Comparison of ENCODE assay signal across 11 cellular contexts in the genomic region with DNA sequence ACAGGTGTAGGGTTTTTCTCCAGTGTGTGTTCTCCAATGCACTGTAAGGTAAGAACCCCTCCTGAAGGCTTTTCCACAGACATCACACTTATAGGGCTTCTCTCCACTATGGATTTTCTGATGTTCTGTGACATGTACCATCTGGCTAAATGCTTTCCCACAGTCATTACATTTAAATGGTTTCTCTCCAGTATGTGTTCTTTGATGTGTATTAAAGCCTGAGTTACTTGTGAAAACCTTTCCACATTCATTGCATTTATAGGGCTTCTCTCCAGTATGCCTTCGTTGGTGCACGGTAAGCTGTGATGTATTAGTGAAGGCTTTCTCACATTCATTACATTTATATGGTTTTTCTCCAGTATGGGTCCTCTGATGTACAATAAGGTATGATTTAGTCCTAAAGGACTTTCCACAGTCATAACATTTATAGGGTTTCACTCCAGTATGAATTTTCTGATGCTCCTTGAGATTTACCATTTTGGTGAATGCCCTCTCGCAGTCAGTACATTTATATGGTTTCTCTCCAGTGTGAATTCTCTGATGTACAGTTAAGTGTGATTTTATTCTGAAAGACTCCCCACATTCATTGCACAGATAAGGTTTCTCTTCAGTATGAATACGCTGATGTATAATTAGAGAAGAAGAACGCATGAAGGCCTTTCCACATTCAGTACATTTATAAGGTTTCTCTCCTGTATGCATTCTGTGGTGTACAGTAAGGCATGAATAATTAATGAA. TPM values are rescaled to one million over a fixed set of nuclear protein-coding genes. Genes with fewer than 3 reads are reported as not detected.
DNase-seq lines count a peak whose midpoint lies in the region; ATAC-seq, FAIRE-seq and TF ChIP-seq lines count a peak whose summit lies in the region.
"Had no signal": no experiment of that assay in that cellular context is flagged by ENCODE, and none has a peak within 500 bp of the region (broad histone marks: within the 10 kb centered on the region; RNA-seq: fewer than 3 reads in every experiment).

No MANE protein-coding gene starts in this region.

- peaks cover 37% of the 10 kb centered on the region for H3K9me3 ChIP-seq in CD8-positive, alpha-beta memory T cell (ENCODE audit: low read length)
- H3K9me3 ChIP-seq in endodermal cell (ENCODE audit: control insufficient read depth, low read length) (peaks cover 90% of the 10 kb centered on the region), aorta (ENCODE audit: control insufficient read depth, low read length) (peaks cover 14% of the 10 kb centered on the region), spleen (peaks cover 36 to 100% (median 100%) of the 10 kb centered on the region in 8 donors)

- H3K27ac ChIP-seq in CD8-positive, alpha-beta memory T cell (ENCODE audit: low read depth, low read length), result no peak overlapping the region
- H3K27ac ChIP-seq in endodermal cell (ENCODE audit: low read depth, low read length), result no peak overlapping the region
- H3K27ac ChIP-seq in aorta (ENCODE audit: low read depth in 1 of 2, low read length in 2 of 2), result no peak overlapping the region
- H3K27ac ChIP-seq in spleen, result no peak overlapping the region

- POLR2A ChIA-PET in CD8-positive, alpha-beta memory T cell (lab: Charles Lee), result no interaction called here

- H3K4me1 ChIP-seq in CD8-positive, alpha-beta memory T cell (ENCODE audit: insufficient read depth, low read length), result no peaks in the 10 kb centered on the region
- H3K4me1 ChIP-seq in endodermal cell (ENCODE audit: control insufficient read depth, insufficient read depth, low read length) (no peaks in the 10 kb centered on the region), aorta (ENCODE audit: control insufficient read depth in 1 of 2, insufficient read depth in 2 of 2, low read length in 2 of 2) (no peaks in the 10 kb centered on the region), spleen (no peaks in the 10 kb centered on the region)

- no peaks in the 10 kb centered on the region for H3K27me3 Mint-ChIP-seq in CD8-positive, alpha-beta memory T cell
- no peaks in the 10 kb centered on the region for H3K27me3 Mint-ChIP-seq in endodermal cell (ENCODE audit: insufficient read depth)

- H3K27me3 ChIP-seq in CD8-positive, alpha-beta memory T cell (ENCODE audit: insufficient read depth, low read length, poor library complexity, severe bottlenecking), result no peaks in the 10 kb centered on the region
- H3K27me3 ChIP-seq in endodermal cell (ENCODE audit: control insufficient read depth, insufficient read depth, low read length, poor library complexity, severe bottlenecking), result no peaks in the 10 kb centered on the region
- H3K27me3 ChIP-seq in aorta (ENCODE audit: control insufficient read depth in 1 of 2, insufficient read depth in 2 of 2, low read length in 1 of 2), result no peaks in the 10 kb centered on the region
- no peaks in the 10 kb centered on the region for H3K27me3 ChIP-seq in spleen (replicated peaks in 1 of 7)

- FAIRE-seq in HTR-8/SVneo (lab: Jason Lieb, UNC), result peak; percentile 67
- FAIRE-seq: GM19239, H54 had no signal

- no peak overlapping the region for H3K4me3 Mint-ChIP-seq in CD8-positive, alpha-beta memory T cell
- no peak overlapping the region for H3K4me3 Mint-ChIP-seq in endodermal cell

- peak overlapping the region; percentile 8 for H3K4me3 ChIP-seq in CD8-positive, alpha-beta memory T cell (ENCODE audit: low read length)
- H3K4me3 ChIP-seq in endodermal cell (ENCODE audit: low read length) (peak overlapping the region; percentile 51), aorta (ENCODE audit: low read length in 2 of 2) (peak overlapping the region; percentile 10 to 43), spleen (no peak overlapping the region)

- intact Hi-C loops in aorta (cut with DNase I), result no loop called here
- intact Hi-C loops in spleen (cut with DNase I; ENCODE audit: low total_unique reads), result no loop called here

- peaks cover 64 to 85% (median 79%) of the 10 kb centered on the region in 5 donors for H3K9me3 Mint-ChIP-seq in CD8-positive, alpha-beta memory T cell
- peaks cover 84% of the 10 kb centered on the region for H3K9me3 Mint-ChIP-seq in endodermal cell

- H3K27ac Mint-ChIP-seq in CD8-positive, alpha-beta memory T cell, result no peak overlapping the region
- no peak overlapping the region for H3K27ac Mint-ChIP-seq in endodermal cell

- H3K36me3 Mint-ChIP-seq in CD8-positive, alpha-beta memory T cell, result peaks cover 17 to 78% (median 48%) of the 10 kb centered on the region in 3 donors
- H3K36me3 Mint-ChIP-seq in endodermal cell (ENCODE audit: low read depth), result peaks cover 35% of the 10 kb centered on the region

- CTCF ChIA-PET in CD8-positive, alpha-beta memory T cell (lab: Charles Lee), result no interaction called here

- no peak for TF ChIP-seq POLR2A in spleen (IDR thresholded peaks at IDR 0.05)

- no peak for ATAC-seq in aorta (ENCODE audit: low FRiP score)

- DNase-seq in CD8-positive, alpha-beta memory T cell, result no peak
- DNase-seq in HTR-8/SVneo (ENCODE audit: insufficient read length, low spot score) (no peak), endodermal cell (no peak), aorta (no peak), spleen (no peak), DMS79 treated with DMSO at 0.1 percent for 48 hours (lab: John Stamatoyannopoulos, UW) (no peak), UCSD-AML1 (lab: John Stamatoyannopoulos, UW; ENCODE audit: unreplicated experiment) (no peak)
- DNase-seq: EL, Karpas-422 had no signal

- no peaks in the 10 kb centered on the region for H3K4me1 Mint-ChIP-seq in CD8-positive, alpha-beta memory T cell
- no peaks in the 10 kb centered on the region for H3K4me1 Mint-ChIP-seq in endodermal cell

- TF ChIP-seq CTCF in endodermal cell (conservative IDR thresholded peaks at IDR 0.05) (no peak), spleen (IDR thresholded peaks at IDR 0.05 in 8 of 11, conservative IDR thresholded peaks at IDR 0.05 in 3 of 11) (no peak)

- H3K36me3 ChIP-seq in CD8-positive, alpha-beta memory T cell (ENCODE audit: insufficient read depth, low read length), result peaks cover 15% of the 10 kb centered on the region
- peaks cover 20% of the 10 kb centered on the region for H3K36me3 ChIP-seq in endodermal cell (ENCODE audit: control insufficient read depth, insufficient read depth, low read length)
- peaks cover 0 to 2% of the 10 kb centered on the region in 2 donors for H3K36me3 ChIP-seq in aorta (ENCODE audit: control insufficient read depth in 1 of 2, insufficient read depth in 2 of 2, low read length in 1 of 2)
- peaks cover 10 to 72% (median 49%) of the 10 kb centered on the region in 6 donors for H3K36me3 ChIP-seq in spleen

- WGBS in endodermal cell (ENCODE audit: insufficient coverage in 1 of 2, insufficient read length in 1 of 2), 2 experiments, result 91 to 100% methylated on average over 1 to 2 of the region's 5 CpGs
- 98 to 99% methylated on average over 5 of the region's 5 CpGs for WGBS in aorta, 2 donors
- 95 to 98% (median 97%) methylated on average over 5 of the region's 5 CpGs for WGBS in spleen, 5 donors

- H3K9ac ChIP-seq in endodermal cell (ENCODE audit: extremely low read depth, low read length, poor library complexity, severe bottlenecking), result no peak overlapping the region

RNA-seq across cellular contexts. Expression of gene ZNF624, which starts 30.9 kb away (rescaled TPM):
- 1 to 10 TPM; 5.3 to 5.8 TPM for total RNA-seq in CD8-positive, alpha-beta memory T cell
- polyA plus RNA-seq in CD8-positive, alpha-beta memory T cell, result 3.3 TPM
- total RNA-seq in endodermal cell (1 to 10 TPM; 3.5 to 8.7 TPM), aorta (1 to 10 TPM; 3.4 to 7.6 TPM), spleen (10 to 100 TPM in 3 of 7 donors, 1 to 10 TPM in 4; 7.9 to 19.8 (median 9.1) TPM)
- 7.1 TPM for polyA plus RNA-seq in endodermal cell (2013, experiment 1 of 2)
- polyA plus RNA-seq in endodermal cell (2013, experiment 2 of 2), result 7.9 TPM
- polyA plus RNA-seq in aorta (1 to 10 TPM; 1.0 to 2.1 TPM), spleen (1 to 10 TPM; 1.3 to 2.7 (median 1.5) TPM)

RNA-seq across cellular contexts. Expression of gene ZNF287, which starts 53.7 kb away (rescaled TPM):
- 1 to 10 TPM; 8.9 to 9.2 TPM for total RNA-seq in CD8-positive, alpha-beta memory T cell
- polyA plus RNA-seq in CD8-positive, alpha-beta memory T cell, result 14.5 TPM
- 10 to 100 TPM in 1 of 2 donors, 1 to 10 TPM in 1; 6.9 to 16.4 TPM for total RNA-seq in endodermal cell
- polyA plus RNA-seq in endodermal cell (2013, experiment 1 of 2), result 9.7 TPM
- polyA plus RNA-seq in endodermal cell (2013, experiment 2 of 2), result 9.5 TPM
- total RNA-seq in aorta, result 1 to 10 TPM; 5.5 to 7.4 TPM
- polyA plus RNA-seq in aorta, result 1 to 10 TPM; 2.1 to 4.9 TPM
- total RNA-seq in spleen, result 10 to 100 TPM in 2 of 7 donors, 1 to 10 TPM in 5; 7.2 to 12.2 (median 9.1) TPM
- 10 to 100 TPM in 1 of 3 donors, 1 to 10 TPM in 2; 5.1 to 10.7 (median 5.9) TPM for polyA plus RNA-seq in spleen

Comparison
In these comparisons a context has a peak if more than half of its experiments do, and no peak if none do; other contexts are left out.
1. H3K4me3 ChIP-seq: peak in CD8-positive, alpha-beta memory T cell (single experiment), endodermal cell (single experiment) and aorta (2 of 2); none in spleen (0 of 8).